In the genomic region with DNA sequence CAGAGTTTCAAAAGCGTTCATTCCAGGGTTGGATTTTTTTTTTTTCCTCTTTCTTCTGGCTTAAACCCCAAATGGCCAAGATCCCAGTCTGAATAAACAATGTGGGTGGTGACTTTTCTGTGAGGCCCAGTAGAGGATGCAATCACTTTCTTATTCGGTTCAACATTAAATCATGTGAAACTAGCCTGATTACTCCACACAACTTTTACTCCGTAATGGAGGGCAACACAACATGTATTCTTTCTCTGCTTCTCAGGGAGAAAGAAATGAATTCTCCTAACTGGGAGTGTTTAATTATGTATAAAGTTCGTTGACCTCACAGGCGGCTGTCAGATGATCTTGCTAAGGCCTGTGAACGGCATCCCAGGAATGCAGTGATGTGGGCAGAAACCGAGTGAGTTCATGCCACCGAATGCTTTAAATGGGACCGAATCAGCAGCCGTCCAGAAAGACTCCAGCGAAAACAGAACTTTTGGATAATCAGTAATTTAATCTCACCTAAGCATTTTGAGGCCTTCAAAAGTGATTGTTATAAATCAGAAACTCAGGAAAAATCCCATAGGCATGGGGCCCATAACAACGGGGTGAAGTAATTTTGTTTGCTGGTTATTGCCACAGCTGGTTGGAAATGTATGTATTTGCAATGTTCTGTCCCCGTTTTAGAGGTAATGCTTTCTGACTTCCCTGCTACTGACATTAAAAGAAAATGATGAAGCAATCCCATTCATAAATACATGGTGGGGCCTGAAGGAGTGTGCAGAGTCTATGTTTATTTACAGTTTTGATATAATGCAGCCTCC, we compare ENCODE assay signal across 8 cellular contexts.
DNase-seq lines count a peak whose midpoint lies in the region; ATAC-seq and TF ChIP-seq lines count a peak whose summit lies in the region.

No MANE protein-coding gene starts in this region.

- no peak overlapping the region for H2BK5ac ChIP-seq in neuronal stem cell (ENCODE audit: low read length)

- peak; percentile 98 for ATAC-seq in RWPE2 (ENCODE audit: low read depth)
- no peak for ATAC-seq in HG02884 (IDR thresholded peaks at IDR 0.05; ENCODE audit: unreplicated experiment)

- H3K4me1 ChIP-seq in RWPE2 (ENCODE audit: insufficient read depth, poor library complexity, severe bottlenecking) (peaks cover 8% of the 10 kb centered on the region), neuronal stem cell (ENCODE audit: control insufficient read depth in 2 of 2, insufficient read depth in 1 of 2, low read depth in 1 of 2, low read length in 2 of 2) (peaks cover 20 to 27% of the 10 kb centered on the region in 2 donors)

- no peak overlapping the region for H3K4ac ChIP-seq in neuronal stem cell (ENCODE audit: low read length)

- H3K79me1 ChIP-seq in neuronal stem cell (ENCODE audit: low read depth, low read length): no peaks in the 10 kb centered on the region

- H3K14ac ChIP-seq in neuronal stem cell (ENCODE audit: low read length): no peak overlapping the region

- DNase-seq in COLO829 (ENCODE audit: low spot score): peak; percentile 88
- DNase-seq in RWPE2 (ENCODE audit: low spot score): no peak
- DNase-seq in fibroblast of pulmonary artery (ENCODE audit: low read depth): peak; percentile 95
- peak; percentile 75 for DNase-seq in neuronal stem cell (ENCODE audit: low spot score)
- no peak for DNase-seq in middle frontal gyrus (ENCODE audit: extremely low spot score, low spot score)
- no peak for DNase-seq in stimulated activated CD4-positive, alpha-beta T cell treated with anti-CD3 and anti-CD28 coated beads, Interleukin-15, amount 100 ng/mL, for 24 hours
- DNase-seq in OCI-M2 (lab: John Stamatoyannopoulos, UW; ENCODE audit: unreplicated experiment): no peak

- H3K18ac ChIP-seq in neuronal stem cell (ENCODE audit: low read length): no peak overlapping the region

- no peaks in the 10 kb centered on the region for H3K36me3 ChIP-seq in RWPE2 (ENCODE audit: low read depth)
- no peaks in the 10 kb centered on the region for H3K36me3 ChIP-seq in neuronal stem cell (replicated peaks in 1 of 2; ENCODE audit: control insufficient read depth in 2 of 2, insufficient read depth in 2 of 2, low read length in 2 of 2)

- no peak overlapping the region for H2BK120ac ChIP-seq in neuronal stem cell (ENCODE audit: low read depth, low read length)

- no peak overlapping the region for H2BK15ac ChIP-seq in neuronal stem cell (ENCODE audit: low read length)

- H3K27ac ChIP-seq in RWPE2 (ENCODE audit: poor library complexity, severe bottlenecking) (peak overlapping the region; percentile 64), neuronal stem cell (replicated peaks; ENCODE audit: low read length) (peak overlapping the region; percentile 92)

- no CpG with 5 or more reads among the region's 13 CpGs for WGBS in neuronal stem cell (ENCODE audit: extremely low coverage in 2 of 2, insufficient read length in 2 of 2, insufficient replicate concordance in 1 of 2), 2 donors

- H3K9me3 ChIP-seq in RWPE2 (ENCODE audit: severe bottlenecking): no peaks in the 10 kb centered on the region
- H3K9me3 ChIP-seq in neuronal stem cell (replicated peaks in 1 of 2; ENCODE audit: control insufficient read depth in 2 of 2, insufficient read depth in 1 of 2, low read depth in 1 of 2, low read length in 2 of 2): no peaks in the 10 kb centered on the region

- H2AFZ ChIP-seq in neuronal stem cell (ENCODE audit: low read length): peak overlapping the region; percentile 62

- H4K8ac ChIP-seq in neuronal stem cell (ENCODE audit: low read depth, low read length): no peak overlapping the region

- H3K27me3 ChIP-seq in RWPE2 (ENCODE audit: insufficient read depth, poor library complexity, severe bottlenecking) (no peaks in the 10 kb centered on the region), neuronal stem cell (ENCODE audit: control insufficient read depth in 3 of 3, insufficient read depth in 3 of 3, low read depth in 1 of 3, low read length in 3 of 3) (no peaks in the 10 kb centered on the region)

- H3K9ac ChIP-seq in neuronal stem cell (ENCODE audit: low read depth, low read length, poor library complexity): no peak overlapping the region

- peak overlapping the region; percentile 32 for H3K4me2 ChIP-seq in neuronal stem cell (ENCODE audit: insufficient read depth, low read length, poor library complexity, severe bottlenecking)

- TF ChIP-seq CTCF in RWPE2 (IDR thresholded peaks at IDR 0.05; ENCODE audit: poor library complexity, severe bottlenecking) (no peak), fibroblast of pulmonary artery (IDR thresholded peaks at IDR 0.05; ENCODE audit: low read length, missing control alignments) (no peak)

- H2AK5ac ChIP-seq in neuronal stem cell (ENCODE audit: low read depth, low read length): no peak overlapping the region

- H4K91ac ChIP-seq in neuronal stem cell (ENCODE audit: low read depth, low read length, poor library complexity): no peak overlapping the region

- no peak overlapping the region for H2BK12ac ChIP-seq in neuronal stem cell (ENCODE audit: low read length)

- no peak overlapping the region for H3K23ac ChIP-seq in neuronal stem cell (ENCODE audit: low read depth, low read length, poor library complexity)

- H3K4me3 ChIP-seq in RWPE2 (ENCODE audit: severe bottlenecking) (no peak overlapping the region), fibroblast of pulmonary artery (replicated peaks; ENCODE audit: low read depth, low read length) (peak overlapping the region; percentile 1), neuronal stem cell (ENCODE audit: low read length in 2 of 2) (peak overlapping the region in 1 of 2 donors; percentile 25)

Comparison
In these comparisons a context has a peak if more than half of its experiments do, and no peak if none do; other contexts are left out.
1. DNase-seq: peak in COLO829 (single experiment), fibroblast of pulmonary artery (single experiment) and neuronal stem cell (single experiment); none in RWPE2 (single experiment), middle frontal gyrus (single experiment), stimulated activated CD4-positive, alpha-beta T cell treated with anti-CD3 and anti-CD28 coated beads, Interleukin-15, amount 100 ng/mL, for 24 hours (single experiment) and OCI-M2 (single experiment).